Comparison of ENCODE assay signal across 20 cellular contexts in the genomic region with DNA sequence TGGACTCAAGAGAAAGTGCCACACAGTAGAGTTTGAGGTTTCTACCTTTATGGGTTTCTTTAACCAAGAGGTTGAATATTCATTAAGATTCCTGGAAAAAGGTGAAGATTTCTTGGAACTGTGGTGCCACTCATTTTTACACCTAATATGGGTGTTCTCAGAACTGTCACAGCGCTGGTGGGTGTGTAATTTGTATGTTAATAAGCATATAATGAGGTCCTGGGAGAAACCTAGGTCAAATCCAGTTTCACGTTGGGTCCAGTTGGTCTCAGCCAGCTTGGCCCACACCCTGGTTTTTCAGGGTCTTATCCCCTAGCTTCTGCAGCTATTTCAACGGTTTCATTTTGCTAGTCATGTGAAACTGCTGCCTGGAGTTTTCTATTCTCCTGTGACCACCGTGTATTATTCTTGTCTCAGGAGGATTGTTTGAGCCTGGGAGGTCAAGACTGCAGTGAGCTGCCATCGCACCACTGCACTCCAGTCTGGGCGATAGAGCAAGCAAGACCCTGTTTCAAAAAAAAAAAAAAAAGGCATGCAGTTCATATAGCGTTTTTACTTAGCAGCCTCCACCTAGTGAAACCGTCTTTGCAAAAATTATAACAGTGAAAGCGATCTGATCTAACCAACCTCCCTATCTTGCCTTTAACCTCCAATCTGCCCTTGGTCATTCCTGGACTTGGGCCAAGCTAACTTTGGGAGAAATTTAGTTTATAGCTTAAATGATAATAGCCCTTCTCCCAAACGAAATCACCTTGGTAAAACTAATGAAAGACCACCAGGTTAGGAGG. TPM values are rescaled to one million over a fixed set of nuclear protein-coding genes. Genes with fewer than 3 reads are reported as not detected.
DNase-seq lines count a peak whose midpoint lies in the region; ATAC-seq and TF ChIP-seq lines count a peak whose summit lies in the region.
"Had no signal": no experiment of that assay in that cellular context is flagged by ENCODE, and none has a peak within 500 bp of the region (broad histone marks: within the 10 kb centered on the region; RNA-seq: fewer than 3 reads in every experiment).

No MANE protein-coding gene starts in this region.

- no peaks in the 10 kb centered on the region for H3K36me3 Mint-ChIP-seq in memory B cell

- no peaks in the 10 kb centered on the region for H3K79me2 ChIP-seq in OCI-LY7 (ENCODE audit: insufficient read depth, low read depth, low read length)

- no TSS peak for BruUV-seq in OCI-LY7 (replicated peaks; lab: Mats Ljungman, UMichigan)

- DNase-seq in activated CD4-positive, CD25-positive, alpha-beta regulatory T cell treated with anti-CD3 and anti-CD28 coated beads, Interleukin-2, amount 50 U/mL, for 72 hours = no peak
- DNase-seq in OCI-LY7 (ENCODE audit: low spot score) = peak; percentile 24
- no peak for DNase-seq in memory B cell (ENCODE audit: low spot score in 2 of 2)
- DNase-seq in NK-92 treated with Interleukin-12 subunit alpha and Interleukin-12 subunit beta, amount 100 ng/mL, for 24 hours (lab: John Stamatoyannopoulos, UW) = no peak
- no peak for DNase-seq in Kasumi-1 (lab: John Stamatoyannopoulos, UW)
- DNase-seq: C1 segment of cervical spinal cord, EL, HFFc6, NCI-H1436, NCI-H2029 treated with DMSO at 0.1 percent for 48 hours, NCI-H510A, PC-3, T-helper 1 cell had no signal

- H3K9me3 Mint-ChIP-seq in memory B cell = no peaks in the 10 kb centered on the region
- H3K9me3 Mint-ChIP-seq: HFFc6 had no signal

- H3K27ac ChIP-seq in OCI-LY7 (ENCODE audit: low read depth, low read length, poor library complexity, severe bottlenecking) = no peak overlapping the region
- H3K27ac ChIP-seq: 22Rv1, SK-N-MC had no signal

- intact Hi-C loops in OCI-LY7 (cut with micrococcal nuclease; ENCODE audit: unreplicated experiment) = no loop called here

- no peaks in the 10 kb centered on the region for H4K20me1 ChIP-seq in OCI-LY7 (ENCODE audit: insufficient read depth, low read length)

- TF ChIP-seq CTCF in OCI-LY7 (conservative IDR thresholded peaks at IDR 0.05; ENCODE audit: low read length) = no peak

- H3K4me1 Mint-ChIP-seq in memory B cell = peaks cover 41% of the 10 kb centered on the region

- peak; percentile 31 to 51 for ATAC-seq in activated CD4-positive, CD25-positive, alpha-beta regulatory T cell treated with anti-CD3 and anti-CD28 coated beads, Interleukin-2, amount 50 U/mL, for 24 hours
- ATAC-seq in memory B cell (ENCODE audit: low read depth) (no peak), HG02623 (IDR thresholded peaks at IDR 0.05; ENCODE audit: unreplicated experiment) (no peak), GM18511 (IDR thresholded peaks at IDR 0.05; ENCODE audit: unreplicated experiment) (no peak)
- ATAC-seq: HepG2, PC-3 had no signal

- POLR2A ChIA-PET in OCI-LY7 (lab: Charles Lee) = interaction anchor here (0.7 to 5.4 kb wide), 3 partner anchors 15 to 51 kb away, joined by 3 to 65 read pairs (median 5); no protein-coding TSS in a partner anchor

- H3K27ac Mint-ChIP-seq in memory B cell = peak overlapping the region; percentile 31
- H3K27ac Mint-ChIP-seq: HFFc6 had no signal

- no peaks in the 10 kb centered on the region for H3K27me3 Mint-ChIP-seq in memory B cell

- peaks cover 17% of the 10 kb centered on the region; the same call in 1 of the 2 replicates for H3K9me3 ChIP-seq in OCI-LY7 (ENCODE audit: low read length)

- no peak overlapping the region for H3K4me3 Mint-ChIP-seq in memory B cell
- H3K4me3 Mint-ChIP-seq: HFFc6 had no signal

- no peak overlapping the region for H2AFZ ChIP-seq in OCI-LY7 (ENCODE audit: low read length)

- peak overlapping the region; percentile 38; the same call in 1 of the 2 replicates for H3K4me2 ChIP-seq in OCI-LY7 (ENCODE audit: low read length)

- CTCF ChIA-PET in OCI-LY7 (lab: Charles Lee; ENCODE audit: unreplicated experiment) = no interaction called here

- H3K4me3 ChIP-seq in OCI-LY7 (ENCODE audit: low read depth, low read length, poor library complexity, severe bottlenecking) = no peak overlapping the region
- H3K4me3 ChIP-seq: SK-N-MC had no signal

- H3K36me3 ChIP-seq in OCI-LY7 (ENCODE audit: insufficient read depth, low read length) = peaks cover 5% of the 10 kb centered on the region

- H3K9me2 ChIP-seq in OCI-LY7 (ENCODE audit: insufficient read depth, low read length) = no peaks in the 10 kb centered on the region

- H3K4me1 ChIP-seq in OCI-LY7 (ENCODE audit: insufficient read depth, low read length, poor library complexity, severe bottlenecking) = peaks cover 53% of the 10 kb centered on the region

RNA-seq across cellular contexts. Expression of a gene that starts 43.9 kb away (rescaled TPM):
- 24.1 and 29.0 TPM in 2 replicates for total RNA-seq in OCI-LY7 (2014; rRNA removed; shearing (Covaris generic))
- total RNA-seq in OCI-LY7 (2022) = 104 and 114 TPM in 2 replicates

RNA-seq across cellular contexts. Expression of a gene that starts 44.2 kb away (rescaled TPM):
- 6.1 and 8.0 TPM in 2 replicates for total RNA-seq in OCI-LY7 (2014; rRNA removed; shearing (Covaris generic))
- total RNA-seq in OCI-LY7 (2022) = 24.5 and 32.8 TPM in 2 replicates
- total RNA-seq: LHCN-M2 had no signal

Comparison
In these comparisons a context has a peak if more than half of its experiments do, and no peak if none do; other contexts are left out.
1. ATAC-seq: peak in activated CD4-positive, CD25-positive, alpha-beta regulatory T cell treated with anti-CD3 and anti-CD28 coated beads, Interleukin-2, amount 50 U/mL, for 24 hours (2 of 2); none in memory B cell (single experiment), HG02623 (single experiment) and GM18511 (single experiment).